In genomic region chr4:168409089-168409801, GRCh38 we compare ENCODE assay signal across 2 cellular contexts.
TF ChIP-seq lines count a peak whose summit lies in the region.

No MANE protein-coding gene starts in this region.

TF ChIP-seq in liver, 16 proteins besides CTCF, POLR2A, EP300 and RAD21:
- TF ChIP-seq HNF4A (conservative IDR thresholded peaks at IDR 0.05) = no peak
- peak in 1 of 2 donors; percentile 17 for TF ChIP-seq JUND (IDR thresholded peaks at IDR 0.05)
- TF ChIP-seq RXRA (IDR thresholded peaks at IDR 0.05) = no peak
- TF ChIP-seq MAX (IDR thresholded peaks at IDR 0.05) = no peak
- peak; percentile 9 for TF ChIP-seq NR2F2 (IDR thresholded peaks at IDR 0.05)
- TF ChIP-seq YY1 (IDR thresholded peaks at IDR 0.05) = no peak

TF ChIP-seq in HepG2, 621 proteins besides CTCF, POLR2A, EP300 and RAD21:
- TF ChIP-seq SP5 (CRISPR knock-in tag; IDR thresholded peaks at IDR 0.05; ENCODE audit: borderline replicate concordance, low read depth) (no peak), GATA4 (IDR thresholded peaks at IDR 0.05; ENCODE audit: borderline replicate concordance, low read depth) (no peak), ZNF292 (CRISPR knock-in tag; IDR thresholded peaks at IDR 0.05; ENCODE audit: borderline replicate concordance, low read depth) (no peak), AGO1 (IDR thresholded peaks at IDR 0.05; ENCODE audit: low read depth, low read length, poor library complexity, severe bottlenecking) (no peak), HINFP (CRISPR knock-in tag; IDR thresholded peaks at IDR 0.05; ENCODE audit: low read depth) (no peak), ZNF776 (CRISPR knock-in tag; IDR thresholded peaks at IDR 0.05) (no peak)
